ENCODE assay signal across 12 cellular contexts in the genomic region with DNA sequence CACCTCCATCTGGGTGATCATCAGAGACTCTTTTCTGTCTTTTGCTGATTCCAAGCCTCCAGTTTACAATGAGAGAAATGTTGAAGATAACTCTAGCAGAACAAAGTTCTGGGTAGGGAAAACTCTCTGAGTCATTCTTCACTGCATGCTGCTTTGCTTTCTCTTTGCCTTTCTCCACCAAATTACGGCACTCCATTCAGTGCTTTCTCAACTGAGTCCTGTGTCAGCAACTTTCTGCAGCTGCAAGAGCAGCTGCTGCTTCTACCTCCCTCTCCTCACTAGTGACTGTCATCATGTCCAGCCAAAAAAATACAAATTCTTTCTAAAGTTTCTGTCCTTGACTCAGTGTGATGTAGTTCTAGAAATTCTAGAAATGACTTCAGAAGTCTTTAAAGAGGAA.
"Had no signal": no experiment of that assay in that cellular context is flagged by ENCODE, and none has a peak within 500 bp of the region (broad histone marks: within the 10 kb centered on the region; RNA-seq: fewer than 3 reads in every experiment).

No MANE protein-coding gene starts in this region.

- DNase-seq: activated T-cell treated with anti-CD3 and anti-CD28 coated beads, Interleukin-2, amount 50 U/mL, for 1 hour; amniotic stem cell; brain microvascular endothelial cell; dermis blood vessel endothelial cell; hippocampal formation; mucosa of descending colon; naive thymus-derived CD8-positive, alpha-beta T cell; sigmoid colon; stimulated activated CD4-positive, alpha-beta T cell treated with anti-CD3 and anti-CD28 coated beads, Interleukin-2, amount 100 ng/mL, for 48 hours; stimulated activated CD8-positive, alpha-beta memory T cell treated with anti-CD3 and anti-CD28 coated beads, Interleukin-4, amount 100 ng/mL, for 48 hours; upper lobe of left lung had no signal

- H3K4me1 ChIP-seq: sigmoid colon, upper lobe of left lung had no signal

- H3K4me3 ChIP-seq: lung, mucosa of descending colon, sigmoid colon, upper lobe of left lung had no signal

- H3K9me3 ChIP-seq: mucosa of descending colon, sigmoid colon had no signal

- H3K27ac ChIP-seq: brain microvascular endothelial cell, sigmoid colon, upper lobe of left lung had no signal

- H3K27me3 ChIP-seq: brain microvascular endothelial cell, sigmoid colon, upper lobe of left lung had no signal

- H3K36me3 ChIP-seq: brain microvascular endothelial cell, sigmoid colon, upper lobe of left lung had no signal
